In the genomic region with DNA sequence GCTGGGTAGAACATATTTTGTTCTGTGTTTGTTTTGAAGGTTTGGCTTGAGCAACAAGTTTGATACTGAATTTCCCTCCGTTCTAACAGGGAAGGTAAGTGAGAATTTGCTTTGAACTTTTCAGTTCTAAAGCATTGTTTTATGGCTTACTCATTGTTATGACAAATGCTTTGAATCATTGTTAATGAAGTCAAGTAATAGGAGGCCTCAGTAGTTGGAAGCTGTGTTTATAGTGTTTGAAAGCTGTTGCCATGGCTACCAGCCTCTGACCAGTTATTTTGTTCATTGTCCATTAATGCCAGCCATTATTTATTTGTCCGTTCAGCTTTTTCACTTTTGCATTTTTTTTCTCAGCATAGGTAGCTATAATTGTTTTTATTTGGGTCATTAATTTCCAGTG, we compare ENCODE assay signal across 11 cellular contexts. TPM values are rescaled to one million over a fixed set of nuclear protein-coding genes. Genes with fewer than 3 reads are reported as not detected.
A peak's percentile ranks its signal among the peaks of the same experiment; 100 is the strongest.
DNase-seq lines count a peak whose midpoint lies in the region; ATAC-seq and TF ChIP-seq lines count a peak whose summit lies in the region.
"Had no signal": no experiment of that assay in that cellular context is flagged by ENCODE, and none has a peak within 500 bp of the region (broad histone marks: within the 10 kb centered on the region; RNA-seq: fewer than 3 reads in every experiment).

No MANE protein-coding gene starts in this region.

- peaks cover 48% of the 10 kb centered on the region for H3K4me1 ChIP-seq in HAP-1
- H3K4me1 ChIP-seq: body of pancreas had no signal

- in situ Hi-C loops in HAP-1 (cut with MboI; ENCODE audit: low sequenced_read_pairs), result no loop called here

- H3K27me3 ChIP-seq in HAP-1 (ENCODE audit: low read depth), result no peaks in the 10 kb centered on the region
- H3K27me3 ChIP-seq: body of pancreas had no signal

- no peaks in the 10 kb centered on the region for H3K36me3 ChIP-seq in HAP-1 (replicated peaks)

- no peaks in the 10 kb centered on the region for H3K27me3 Mint-ChIP-seq in activated T-helper 1 cell treated with anti-CD3 and anti-CD28 coated beads, Interleukin-12 subunit alpha, Interleukin-12 subunit beta, Interleukin-2, Interleukin-4 antibody, amounts not matched to agents 30 ng/mL and 10 ng/mL and 1 ng/mL, durations not matched to agents 14 hours and 24 hours and 36 hours (ENCODE audit: insufficient read depth)
- H3K27me3 Mint-ChIP-seq: activated CD4-positive, alpha-beta memory T cell treated with anti-CD3 and anti-CD28 coated beads for 36 hours; progenitor cell of endocrine pancreas had no signal

- intact Hi-C loops in activated T-helper 1 cell treated with anti-CD3 and anti-CD28 coated beads, Interleukin-12 subunit alpha, Interleukin-12 subunit beta, Interleukin-2, Interleukin-4 antibody, amounts not matched to agents 30 ng/mL and 10 ng/mL and 1 ng/mL, durations not matched to agents 14 hours and 24 hours and 36 hours (cut with micrococcal nuclease), result no loop called here

- H3K27ac Mint-ChIP-seq in activated T-helper 1 cell treated with anti-CD3 and anti-CD28 coated beads, Interleukin-12 subunit alpha, Interleukin-12 subunit beta, Interleukin-2, Interleukin-4 antibody, amounts not matched to agents 30 ng/mL and 10 ng/mL and 1 ng/mL, durations not matched to agents 14 hours and 24 hours and 36 hours, result no peak overlapping the region
- H3K27ac Mint-ChIP-seq: activated CD4-positive, alpha-beta memory T cell treated with anti-CD3 and anti-CD28 coated beads for 36 hours; progenitor cell of endocrine pancreas had no signal

- DNase-seq in HAP-1 (ENCODE audit: low spot score in 2 of 2) (peak; percentile 74 to 87), foreskin fibroblast (peak; percentile 62 to 78), smooth muscle cell of the brain vasculature (ENCODE audit: low read depth, low spot score) (peak; percentile 10)
- no peak for DNase-seq in activated T-helper 1 cell treated with anti-CD3 and anti-CD28 coated beads, Interleukin-12 subunit alpha, Interleukin-12 subunit beta, Interleukin-2, Interleukin-4 antibody, amounts not matched to agents 30 ng/mL and 10 ng/mL and 1 ng/mL, durations not matched to agents 14 hours and 24 hours and 36 hours (ENCODE audit: low spot score)
- DNase-seq: activated CD4-positive, alpha-beta memory T cell treated with anti-CD3 and anti-CD28 coated beads for 36 hours; NCI-H1436 treated with DMSO at 0.1 percent for 48 hours had no signal

- peaks cover 2% of the 10 kb centered on the region for H3K36me3 Mint-ChIP-seq in activated T-helper 1 cell treated with anti-CD3 and anti-CD28 coated beads, Interleukin-12 subunit alpha, Interleukin-12 subunit beta, Interleukin-2, Interleukin-4 antibody, amounts not matched to agents 30 ng/mL and 10 ng/mL and 1 ng/mL, durations not matched to agents 14 hours and 24 hours and 36 hours (ENCODE audit: low read depth)

- no peaks in the 10 kb centered on the region for H3K4me1 Mint-ChIP-seq in activated T-helper 1 cell treated with anti-CD3 and anti-CD28 coated beads, Interleukin-12 subunit alpha, Interleukin-12 subunit beta, Interleukin-2, Interleukin-4 antibody, amounts not matched to agents 30 ng/mL and 10 ng/mL and 1 ng/mL, durations not matched to agents 14 hours and 24 hours and 36 hours (ENCODE audit: low read depth)

- no peak overlapping the region for H3K4me3 Mint-ChIP-seq in activated T-helper 1 cell treated with anti-CD3 and anti-CD28 coated beads, Interleukin-12 subunit alpha, Interleukin-12 subunit beta, Interleukin-2, Interleukin-4 antibody, amounts not matched to agents 30 ng/mL and 10 ng/mL and 1 ng/mL, durations not matched to agents 14 hours and 24 hours and 36 hours
- H3K4me3 Mint-ChIP-seq: activated CD4-positive, alpha-beta memory T cell treated with anti-CD3 and anti-CD28 coated beads for 36 hours had no signal

- peak; percentile 89 for ATAC-seq in SK-N-SH treated with all-trans-retinoic acid at 6 μM for 48 hours
- ATAC-seq in GM18870 (IDR thresholded peaks at IDR 0.05; ENCODE audit: unreplicated experiment), result no peak
- no peak for ATAC-seq in HG02678 (IDR thresholded peaks at IDR 0.05; ENCODE audit: unreplicated experiment)
- ATAC-seq: body of pancreas had no signal

- H3K4me3 ChIP-seq in HAP-1 (no peak overlapping the region), foreskin fibroblast (ENCODE audit: low read depth in 1 of 2, low read length in 2 of 2) (no peak overlapping the region)
- H3K4me3 ChIP-seq: body of pancreas had no signal

- no peak for TF ChIP-seq CTCF in foreskin fibroblast (IDR thresholded peaks at IDR 0.05; ENCODE audit: low read depth, low read length)

- no peaks in the 10 kb centered on the region for H3K9me3 ChIP-seq in HAP-1
- H3K9me3 ChIP-seq: body of pancreas had no signal

- no peaks in the 10 kb centered on the region for H3K9me3 Mint-ChIP-seq in activated T-helper 1 cell treated with anti-CD3 and anti-CD28 coated beads, Interleukin-12 subunit alpha, Interleukin-12 subunit beta, Interleukin-2, Interleukin-4 antibody, amounts not matched to agents 30 ng/mL and 10 ng/mL and 1 ng/mL, durations not matched to agents 14 hours and 24 hours and 36 hours

TF ChIP-seq in SK-N-SH treated with all-trans-retinoic acid at 6 μM for 48 hours, 23 proteins besides CTCF, POLR2A, EP300 and RAD21:
- TF ChIP-seq ISL1 (CRISPR knock-in tag; IDR thresholded peaks at IDR 0.05), result peak; percentile 31; the same call in 1 of the 2 replicates
- no peak for TF ChIP-seq TOX (CRISPR knock-in tag; IDR thresholded peaks at IDR 0.05; ENCODE audit: borderline replicate concordance)

RNA-seq across cellular contexts. Expression of gene CHIC1, which starts 14.4 kb away (rescaled TPM):
- total RNA-seq in activated T-helper 1 cell treated with anti-CD3 and anti-CD28 coated beads, Interleukin-12 subunit alpha, Interleukin-12 subunit beta, Interleukin-2, Interleukin-4 antibody, amounts not matched to agents 30 ng/mL and 10 ng/mL and 1 ng/mL, durations not matched to agents 14 hours and 24 hours and 36 hours, result 5.2 and 6.9 TPM in 2 replicates
